9 cellular contexts compared by ENCODE assay signal in genomic region chr22:46561435-46561905, GRCh38. TPM values are rescaled to one million over a fixed set of nuclear protein-coding genes. Genes with fewer than 3 reads are reported as not detected.
A peak's percentile ranks its signal among the peaks of the same experiment; 100 is the strongest.
DNase-seq lines count a peak whose midpoint lies in the region; ATAC-seq and TF ChIP-seq lines count a peak whose summit lies in the region.
"Had no signal": no experiment of that assay in that cellular context is flagged by ENCODE, and none has a peak within 500 bp of the region (broad histone marks: within the 10 kb centered on the region; RNA-seq: fewer than 3 reads in every experiment).

No MANE protein-coding gene starts in this region.

- H3K27me3 ChIP-seq in breast epithelium = no peaks in the 10 kb centered on the region

- H3K4me3 Mint-ChIP-seq in MCF 10A (ENCODE audit: unreplicated experiment) = no peak overlapping the region
- H3K4me3 Mint-ChIP-seq in activated naive CD8-positive, alpha-beta T cell treated with anti-CD3 and anti-CD28 coated beads, Interleukin-2, amount 10 ng/mL, durations not matched to agents 7 days and 5 days = peak overlapping the region; percentile 19
- H3K4me3 Mint-ChIP-seq in stimulated activated memory B cell treated with anti-CD40 and anti-IgM and Interleukin-4, amounts not matched to agents 10 μg/mL and 1 μg/mL and 100 μg/mL, for 72 hours = no peak overlapping the region

- intact Hi-C loops in MCF 10A (cut with micrococcal nuclease) (loop anchor here (5.0 to 10.0 kb wide), 3 partner anchors 101 to 201 kb away; partner anchors contain the start of genes CERK and TBC1D22A), breast epithelium (cut with DNase I; ENCODE audit: low total_unique reads) (loop anchor here (1.0 kb wide), 1 partner anchor 19 kb away; no protein-coding TSS in a partner anchor)

- no peaks in the 10 kb centered on the region for H3K9me3 ChIP-seq in breast epithelium

- TF ChIP-seq CTCF in MCF 10A (IDR thresholded peaks at IDR 0.05; ENCODE audit: unreplicated experiment) = no peak
- TF ChIP-seq CTCF in breast epithelium (IDR thresholded peaks at IDR 0.05) = no peak

- H3K27ac ChIP-seq in breast epithelium = no peak overlapping the region
- H3K27ac ChIP-seq: parathyroid adenoma had no signal

- no peak overlapping the region for H3K4me3 ChIP-seq in breast epithelium

- peak; percentile 36 for DNase-seq in MCF 10A (ENCODE audit: unreplicated experiment)
- no peak for DNase-seq in breast epithelium (ENCODE audit: low spot score in 2 of 2)
- DNase-seq in NCI-H1048 (lab: John Stamatoyannopoulos, UW) = peak; percentile 57
- DNase-seq in activated naive CD8-positive, alpha-beta T cell treated with anti-CD3 and anti-CD28 coated beads, Interleukin-2, amount 10 ng/mL, durations not matched to agents 7 days and 5 days = no peak
- no peak for DNase-seq in NCI-H774 (lab: John Stamatoyannopoulos, UW)

- peaks cover 7% of the 10 kb centered on the region for H3K9me3 Mint-ChIP-seq in MCF 10A (ENCODE audit: unreplicated experiment)
- peaks cover 4% of the 10 kb centered on the region for H3K9me3 Mint-ChIP-seq in activated naive CD8-positive, alpha-beta T cell treated with anti-CD3 and anti-CD28 coated beads, Interleukin-2, amount 10 ng/mL, durations not matched to agents 7 days and 5 days
- H3K9me3 Mint-ChIP-seq in stimulated activated memory B cell treated with anti-CD40 and anti-IgM and Interleukin-4, amounts not matched to agents 10 μg/mL and 1 μg/mL and 100 μg/mL, for 72 hours = peaks cover 5% of the 10 kb centered on the region

- CTCF ChIA-PET in MCF 10A (lab: Yijun Ruan, JAX) = interaction anchor here (0.6 to 1.9 kb wide), 2 partner anchors 12 to 193 kb away, joined by 4 to 10 read pairs; no protein-coding TSS in a partner anchor

- H3K4me1 Mint-ChIP-seq in MCF 10A (ENCODE audit: insufficient read depth, unreplicated experiment) = peaks cover 26% of the 10 kb centered on the region
- H3K4me1 Mint-ChIP-seq in activated naive CD8-positive, alpha-beta T cell treated with anti-CD3 and anti-CD28 coated beads, Interleukin-2, amount 10 ng/mL, durations not matched to agents 7 days and 5 days = peaks cover 10% of the 10 kb centered on the region
- H3K4me1 Mint-ChIP-seq in stimulated activated memory B cell treated with anti-CD40 and anti-IgM and Interleukin-4, amounts not matched to agents 10 μg/mL and 1 μg/mL and 100 μg/mL, for 72 hours = peaks cover 31% of the 10 kb centered on the region

- no peak for TF ChIP-seq POLR2A in breast epithelium (IDR thresholded peaks at IDR 0.05)

- POLR2A ChIA-PET in MCF 10A (lab: Yijun Ruan, JAX) = interaction anchor here (0.6 kb wide), 1 partner anchor 225 kb away, joined by 3 read pairs; no protein-coding TSS in a partner anchor
- POLR2A ChIA-PET in activated naive CD8-positive, alpha-beta T cell treated with anti-CD3 and anti-CD28 coated beads, Interleukin-2, amount 10 ng/mL, durations not matched to agents 7 days and 5 days (lab: Charles Lee) = no interaction called here

- H3K27me3 Mint-ChIP-seq in MCF 10A (ENCODE audit: insufficient read depth, unreplicated experiment) = no peaks in the 10 kb centered on the region
- no peaks in the 10 kb centered on the region for H3K27me3 Mint-ChIP-seq in activated naive CD8-positive, alpha-beta T cell treated with anti-CD3 and anti-CD28 coated beads, Interleukin-2, amount 10 ng/mL, durations not matched to agents 7 days and 5 days
- peaks cover 9% of the 10 kb centered on the region for H3K27me3 Mint-ChIP-seq in stimulated activated memory B cell treated with anti-CD40 and anti-IgM and Interleukin-4, amounts not matched to agents 10 μg/mL and 1 μg/mL and 100 μg/mL, for 72 hours

- H3K36me3 Mint-ChIP-seq in MCF 10A (ENCODE audit: insufficient read depth, unreplicated experiment) = peaks cover 7% of the 10 kb centered on the region
- H3K36me3 Mint-ChIP-seq in activated naive CD8-positive, alpha-beta T cell treated with anti-CD3 and anti-CD28 coated beads, Interleukin-2, amount 10 ng/mL, durations not matched to agents 7 days and 5 days = no peaks in the 10 kb centered on the region
- peaks cover 6% of the 10 kb centered on the region for H3K36me3 Mint-ChIP-seq in stimulated activated memory B cell treated with anti-CD40 and anti-IgM and Interleukin-4, amounts not matched to agents 10 μg/mL and 1 μg/mL and 100 μg/mL, for 72 hours

- peak; percentile 50 for ATAC-seq in activated naive CD8-positive, alpha-beta T cell treated with anti-CD3 and anti-CD28 coated beads, Interleukin-2, amount 10 ng/mL, durations not matched to agents 7 days and 5 days (ENCODE audit: low read depth)
- no peak for ATAC-seq in stimulated activated memory B cell treated with anti-CD40 and anti-IgM and Interleukin-4, amounts not matched to agents 10 μg/mL and 1 μg/mL and 100 μg/mL, for 72 hours
- no peak for ATAC-seq in GM18858 (IDR thresholded peaks at IDR 0.05; ENCODE audit: unreplicated experiment)
- ATAC-seq in HG03439 (IDR thresholded peaks at IDR 0.05; ENCODE audit: unreplicated experiment) = no peak

- BruUV-seq in MCF 10A (replicated peaks; lab: Mats Ljungman, UMichigan) = no TSS peak

- H3K4me1 ChIP-seq in breast epithelium = peaks cover 0 to 9% of the 10 kb centered on the region in 2 donors
- H3K4me1 ChIP-seq: parathyroid adenoma had no signal

- H3K27ac Mint-ChIP-seq in MCF 10A (ENCODE audit: low read depth, unreplicated experiment) = no peak overlapping the region
- H3K27ac Mint-ChIP-seq in activated naive CD8-positive, alpha-beta T cell treated with anti-CD3 and anti-CD28 coated beads, Interleukin-2, amount 10 ng/mL, durations not matched to agents 7 days and 5 days = peak overlapping the region; percentile 38
- H3K27ac Mint-ChIP-seq in stimulated activated memory B cell treated with anti-CD40 and anti-IgM and Interleukin-4, amounts not matched to agents 10 μg/mL and 1 μg/mL and 100 μg/mL, for 72 hours = peak overlapping the region; percentile 36

- no peaks in the 10 kb centered on the region for H3K36me3 ChIP-seq in breast epithelium

RNA-seq across cellular contexts. Expression of gene CELSR1, which starts 24.1 kb away (rescaled TPM):
- 49.1 and 69.2 TPM in 2 replicates for total RNA-seq in MCF 10A (2022)
- total RNA-seq in breast epithelium = 10 to 100 TPM in 2 of 3 donors, under 1 TPM in 1; 0.96 to 36.7 (median 21.2) TPM
- under 1 TPM; 0.31 to 0.33 TPM for total RNA-seq in activated naive CD8-positive, alpha-beta T cell treated with anti-CD3 and anti-CD28 coated beads, Interleukin-2, amount 10 ng/mL, durations not matched to agents 7 days and 5 days

RNA-seq across cellular contexts. Expression of gene GRAMD4, which starts 58.7 kb away (rescaled TPM):
- 15.6 and 23.7 TPM in 2 replicates for total RNA-seq in MCF 10A (2022)
- 10 to 100 TPM; 28.4 to 85.6 (median 61.0) TPM for total RNA-seq in breast epithelium
- 10 to 100 TPM; 20.2 to 23.2 TPM for total RNA-seq in activated naive CD8-positive, alpha-beta T cell treated with anti-CD3 and anti-CD28 coated beads, Interleukin-2, amount 10 ng/mL, durations not matched to agents 7 days and 5 days

Comparison
In these comparisons a context has a peak if more than half of its experiments do, and no peak if none do; other contexts are left out.
1. DNase-seq: peak in MCF 10A (single experiment) and NCI-H1048 (single experiment); none in breast epithelium (0 of 2), activated naive CD8-positive, alpha-beta T cell treated with anti-CD3 and anti-CD28 coated beads, Interleukin-2, amount 10 ng/mL, durations not matched to agents 7 days and 5 days (single experiment) and NCI-H774 (single experiment).